24 cellular contexts compared by ENCODE assay signal in the genomic region with DNA sequence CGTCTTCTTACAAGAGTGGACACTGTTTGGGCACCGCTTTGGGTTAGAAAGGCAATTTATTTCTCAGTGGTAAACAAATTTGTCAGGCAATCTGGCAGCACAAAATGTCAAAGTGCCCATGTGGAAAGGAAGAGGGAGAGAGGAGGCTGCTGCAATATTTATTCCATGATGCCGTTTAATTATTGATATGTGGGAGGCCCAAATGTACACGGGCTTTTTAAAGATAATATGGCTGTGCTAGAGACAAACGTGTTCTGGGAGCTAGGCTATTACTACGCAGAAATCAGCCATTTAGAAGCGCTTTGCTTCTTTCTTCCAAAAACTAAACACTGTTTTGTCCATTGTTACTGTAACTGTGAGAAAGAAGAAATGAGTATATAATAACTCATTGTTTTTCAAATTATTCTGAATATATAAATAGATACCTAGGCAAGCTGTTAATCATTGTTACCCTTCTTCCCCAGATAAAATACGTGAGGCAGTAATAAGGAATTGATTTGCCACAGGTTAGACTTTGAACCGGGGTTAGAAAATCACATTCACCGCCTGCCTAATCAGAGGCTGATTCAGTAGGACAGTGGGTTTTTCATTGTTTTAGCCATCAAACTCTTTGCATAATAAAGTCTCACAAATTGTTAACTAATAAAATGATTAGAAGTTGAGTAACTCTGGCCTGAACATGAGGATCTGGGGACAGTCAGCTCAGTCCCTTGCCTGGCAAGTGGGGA.
"Had no signal": no experiment of that assay in that cellular context is flagged by ENCODE, and none has a peak within 500 bp of the region (broad histone marks: within the 10 kb centered on the region; RNA-seq: fewer than 3 reads in every experiment).

No MANE protein-coding gene starts in this region.

- H3K36me3 Mint-ChIP-seq: immature natural killer cell; mesothelial cell of epicardium; naive thymus-derived CD4-positive, alpha-beta T cell; stimulated activated effector memory CD8-positive, alpha-beta T cell treated with anti-CD3 and anti-CD28 coated beads, Interleukin-12 subunit alpha, Interleukin-12 subunit beta, amount 100 ng/mL, for 72 hours had no signal

- H3K4me1 Mint-ChIP-seq: immature natural killer cell; mesothelial cell of epicardium; stimulated activated effector memory CD8-positive, alpha-beta T cell treated with anti-CD3 and anti-CD28 coated beads, Interleukin-12 subunit alpha, Interleukin-12 subunit beta, amount 100 ng/mL, for 72 hours had no signal

- H3K4me1 ChIP-seq: colonic mucosa, thyroid gland, vagina had no signal

- H3K9me3 Mint-ChIP-seq: immature natural killer cell; stimulated activated effector memory CD8-positive, alpha-beta T cell treated with anti-CD3 and anti-CD28 coated beads, Interleukin-12 subunit alpha, Interleukin-12 subunit beta, amount 100 ng/mL, for 72 hours had no signal

- DNase-seq: colonic mucosa; effector memory CD4-positive, alpha-beta T cell; hypothalamus; immature natural killer cell; islet precursor cell; kidney glomerular epithelial cell; mesenchymal stem cell; mucosa of descending colon; naive thymus-derived CD4-positive, alpha-beta T cell; occipital lobe; ovary; stimulated activated CD4-positive, alpha-beta T cell treated with anti-CD3 and anti-CD28 coated beads, Interleukin-2, amount 100 ng/mL, for 24 hours; stimulated activated CD4-positive, alpha-beta T cell treated with anti-CD3 and anti-CD28 coated beads, Interleukin-4, amount 100 ng/mL, for 24 hours; stimulated activated naive CD4-positive, alpha-beta T cell treated with Interleukin-2 at 50 U/mL for 16 hours; stomach; thyroid gland; trophoblast cell had no signal

- ATAC-seq: mucosa of descending colon; naive thymus-derived CD4-positive, alpha-beta T cell; sciatic nerve had no signal

- H3K36me3 ChIP-seq: colonic mucosa, ovary, right atrium auricular region, stomach, thyroid gland, vagina had no signal

- H3K27me3 ChIP-seq: colonic mucosa, ovary, right atrium auricular region, stomach, thyroid gland, vagina had no signal

- H3K4me3 ChIP-seq: colonic mucosa, mucosa of descending colon, ovary, right atrium auricular region, stomach, thyroid gland, vagina had no signal

- H3K4me3 Mint-ChIP-seq: dendritic cell treated with granulocyte-macrophage colony-stimulating factor and Interleukin-4, amounts not matched to agents 40 ng/mL and 50 ng/mL, for 4 days; immature natural killer cell; mesothelial cell of epicardium; naive thymus-derived CD4-positive, alpha-beta T cell; nephron; stimulated activated effector memory CD8-positive, alpha-beta T cell treated with anti-CD3 and anti-CD28 coated beads, Interleukin-12 subunit alpha, Interleukin-12 subunit beta, amount 100 ng/mL, for 72 hours had no signal

- H3K27ac Mint-ChIP-seq: dendritic cell treated with granulocyte-macrophage colony-stimulating factor and Interleukin-4, amounts not matched to agents 40 ng/mL and 50 ng/mL, for 4 days; immature natural killer cell; mesothelial cell of epicardium; nephron; stimulated activated effector memory CD8-positive, alpha-beta T cell treated with anti-CD3 and anti-CD28 coated beads, Interleukin-12 subunit alpha, Interleukin-12 subunit beta, amount 100 ng/mL, for 72 hours had no signal

- H3K9me3 ChIP-seq: colonic mucosa, mucosa of descending colon, ovary, right atrium auricular region, stomach, thyroid gland, vagina had no signal

- H3K27ac ChIP-seq: colonic mucosa, ovary, right atrium auricular region, stomach, thyroid gland, vagina had no signal
